Comparison of ENCODE assay signal across 1 cellular context in genomic region chr9:131773911-131774379, GRCh38.
A peak's percentile ranks its signal among the peaks of the same experiment; 100 is the strongest.
TF ChIP-seq lines count a peak whose summit lies in the region.

No MANE protein-coding gene starts in this region.

TF ChIP-seq in WTC11, 78 proteins besides CTCF, POLR2A, EP300 and RAD21 (continued from another document):
- TF ChIP-seq, protein P1, sequence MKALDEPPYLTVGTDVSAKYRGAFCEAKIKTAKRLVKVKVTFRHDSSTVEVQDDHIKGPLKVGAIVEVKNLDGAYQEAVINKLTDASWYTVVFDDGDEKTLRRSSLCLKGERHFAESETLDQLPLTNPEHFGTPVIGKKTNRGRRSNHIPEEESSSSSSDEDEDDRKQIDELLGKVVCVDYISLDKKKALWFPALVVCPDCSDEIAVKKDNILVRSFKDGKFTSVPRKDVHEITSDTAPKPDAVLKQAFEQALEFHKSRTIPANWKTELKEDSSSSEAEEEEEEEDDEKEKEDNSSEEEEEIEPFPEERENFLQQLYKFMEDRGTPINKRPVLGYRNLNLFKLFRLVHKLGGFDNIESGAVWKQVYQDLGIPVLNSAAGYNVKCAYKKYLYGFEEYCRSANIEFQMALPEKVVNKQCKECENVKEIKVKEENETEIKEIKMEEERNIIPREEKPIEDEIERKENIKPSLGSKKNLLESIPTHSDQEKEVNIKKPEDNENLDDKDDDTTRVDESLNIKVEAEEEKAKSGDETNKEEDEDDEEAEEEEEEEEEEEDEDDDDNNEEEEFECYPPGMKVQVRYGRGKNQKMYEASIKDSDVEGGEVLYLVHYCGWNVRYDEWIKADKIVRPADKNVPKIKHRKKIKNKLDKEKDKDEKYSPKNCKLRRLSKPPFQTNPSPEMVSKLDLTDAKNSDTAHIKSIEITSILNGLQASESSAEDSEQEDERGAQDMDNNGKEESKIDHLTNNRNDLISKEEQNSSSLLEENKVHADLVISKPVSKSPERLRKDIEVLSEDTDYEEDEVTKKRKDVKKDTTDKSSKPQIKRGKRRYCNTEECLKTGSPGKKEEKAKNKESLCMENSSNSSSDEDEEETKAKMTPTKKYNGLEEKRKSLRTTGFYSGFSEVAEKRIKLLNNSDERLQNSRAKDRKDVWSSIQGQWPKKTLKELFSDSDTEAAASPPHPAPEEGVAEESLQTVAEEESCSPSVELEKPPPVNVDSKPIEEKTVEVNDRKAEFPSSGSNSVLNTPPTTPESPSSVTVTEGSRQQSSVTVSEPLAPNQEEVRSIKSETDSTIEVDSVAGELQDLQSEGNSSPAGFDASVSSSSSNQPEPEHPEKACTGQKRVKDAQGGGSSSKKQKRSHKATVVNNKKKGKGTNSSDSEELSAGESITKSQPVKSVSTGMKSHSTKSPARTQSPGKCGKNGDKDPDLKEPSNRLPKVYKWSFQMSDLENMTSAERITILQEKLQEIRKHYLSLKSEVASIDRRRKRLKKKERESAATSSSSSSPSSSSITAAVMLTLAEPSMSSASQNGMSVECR (CRISPR knock-in tag; IDR thresholded peaks at IDR 0.05; ENCODE audit: borderline replicate concordance): no peak
- TF ChIP-seq ZNF232 (CRISPR knock-in tag; IDR thresholded peaks at IDR 0.05): 0 out of 2 replicates have a peak, but pooled peaks have one; percentile 40
- TF ChIP-seq FOXK1 (CRISPR knock-in tag; IDR thresholded peaks at IDR 0.05): no peak
- peak; percentile 49 for TF ChIP-seq NFYB (CRISPR knock-in tag; conservative IDR thresholded peaks at IDR 0.05; ENCODE audit: low read depth)
- TF ChIP-seq, protein P2, sequence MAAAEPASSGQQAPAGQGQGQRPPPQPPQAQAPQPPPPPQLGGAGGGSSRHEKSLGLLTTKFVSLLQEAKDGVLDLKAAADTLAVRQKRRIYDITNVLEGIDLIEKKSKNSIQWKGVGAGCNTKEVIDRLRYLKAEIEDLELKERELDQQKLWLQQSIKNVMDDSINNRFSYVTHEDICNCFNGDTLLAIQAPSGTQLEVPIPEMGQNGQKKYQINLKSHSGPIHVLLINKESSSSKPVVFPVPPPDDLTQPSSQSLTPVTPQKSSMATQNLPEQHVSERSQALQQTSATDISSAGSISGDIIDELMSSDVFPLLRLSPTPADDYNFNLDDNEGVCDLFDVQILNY (CRISPR knock-in tag; IDR thresholded peaks at IDR 0.05): no peak
- no peak for TF ChIP-seq ELF4 (CRISPR knock-in tag; IDR thresholded peaks at IDR 0.05; ENCODE audit: low read depth)
- TF ChIP-seq USF1 (CRISPR knock-in tag; IDR thresholded peaks at IDR 0.05): peak; percentile 82
- TF ChIP-seq, protein P3, sequence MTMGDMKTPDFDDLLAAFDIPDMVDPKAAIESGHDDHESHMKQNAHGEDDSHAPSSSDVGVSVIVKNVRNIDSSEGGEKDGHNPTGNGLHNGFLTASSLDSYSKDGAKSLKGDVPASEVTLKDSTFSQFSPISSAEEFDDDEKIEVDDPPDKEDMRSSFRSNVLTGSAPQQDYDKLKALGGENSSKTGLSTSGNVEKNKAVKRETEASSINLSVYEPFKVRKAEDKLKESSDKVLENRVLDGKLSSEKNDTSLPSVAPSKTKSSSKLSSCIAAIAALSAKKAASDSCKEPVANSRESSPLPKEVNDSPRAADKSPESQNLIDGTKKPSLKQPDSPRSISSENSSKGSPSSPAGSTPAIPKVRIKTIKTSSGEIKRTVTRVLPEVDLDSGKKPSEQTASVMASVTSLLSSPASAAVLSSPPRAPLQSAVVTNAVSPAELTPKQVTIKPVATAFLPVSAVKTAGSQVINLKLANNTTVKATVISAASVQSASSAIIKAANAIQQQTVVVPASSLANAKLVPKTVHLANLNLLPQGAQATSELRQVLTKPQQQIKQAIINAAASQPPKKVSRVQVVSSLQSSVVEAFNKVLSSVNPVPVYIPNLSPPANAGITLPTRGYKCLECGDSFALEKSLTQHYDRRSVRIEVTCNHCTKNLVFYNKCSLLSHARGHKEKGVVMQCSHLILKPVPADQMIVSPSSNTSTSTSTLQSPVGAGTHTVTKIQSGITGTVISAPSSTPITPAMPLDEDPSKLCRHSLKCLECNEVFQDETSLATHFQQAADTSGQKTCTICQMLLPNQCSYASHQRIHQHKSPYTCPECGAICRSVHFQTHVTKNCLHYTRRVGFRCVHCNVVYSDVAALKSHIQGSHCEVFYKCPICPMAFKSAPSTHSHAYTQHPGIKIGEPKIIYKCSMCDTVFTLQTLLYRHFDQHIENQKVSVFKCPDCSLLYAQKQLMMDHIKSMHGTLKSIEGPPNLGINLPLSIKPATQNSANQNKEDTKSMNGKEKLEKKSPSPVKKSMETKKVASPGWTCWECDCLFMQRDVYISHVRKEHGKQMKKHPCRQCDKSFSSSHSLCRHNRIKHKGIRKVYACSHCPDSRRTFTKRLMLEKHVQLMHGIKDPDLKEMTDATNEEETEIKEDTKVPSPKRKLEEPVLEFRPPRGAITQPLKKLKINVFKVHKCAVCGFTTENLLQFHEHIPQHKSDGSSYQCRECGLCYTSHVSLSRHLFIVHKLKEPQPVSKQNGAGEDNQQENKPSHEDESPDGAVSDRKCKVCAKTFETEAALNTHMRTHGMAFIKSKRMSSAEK (CRISPR knock-in tag; IDR thresholded peaks at IDR 0.05; ENCODE audit: borderline replicate concordance): no peak
- no peak for TF ChIP-seq NFE2L1 (CRISPR knock-in tag; IDR thresholded peaks at IDR 0.05)
- TF ChIP-seq MXD4 (CRISPR knock-in tag; IDR thresholded peaks at IDR 0.05; ENCODE audit: borderline replicate concordance): no peak
